ENCODE assay signal across 21 cellular contexts in genomic region chr20:19920388-19921138, GRCh38.
DNase-seq lines count a peak whose midpoint lies in the region; ATAC-seq and TF ChIP-seq lines count a peak whose summit lies in the region.
"Had no signal": no experiment of that assay in that cellular context is flagged by ENCODE, and none has a peak within 500 bp of the region (broad histone marks: within the 10 kb centered on the region; RNA-seq: fewer than 3 reads in every experiment).

No MANE protein-coding gene starts in this region.

- no peak overlapping the region for H3K4me3 ChIP-seq in GM23248
- H3K4me3 ChIP-seq in choroid plexus epithelial cell (ENCODE audit: low read depth, low read length), result no peak overlapping the region
- H3K4me3 ChIP-seq in SJCRH30, result no peak overlapping the region
- H3K4me3 ChIP-seq: cardiac muscle cell, PC-9, SK-N-MC had no signal

- WGBS in GM23248 (ENCODE audit: low coverage in 1 of 2, low lambda C conversion rate in 2 of 2, missing lambda C conversion rate in 2 of 2), 2 experiments, result 85 to 86% methylated on average over 14 of the region's 14 CpGs

- H3K9me3 ChIP-seq in GM23248 (ENCODE audit: low read depth) (no peaks in the 10 kb centered on the region), SJCRH30 (replicated peaks) (no peaks in the 10 kb centered on the region)
- H3K9me3 ChIP-seq: neutrophil had no signal

- H3F3A ChIP-seq in GM23248 (ENCODE audit: insufficient read depth), result no peaks in the 10 kb centered on the region

- H3K4me1 ChIP-seq in GM23248 (ENCODE audit: insufficient read depth), result peaks cover 10% of the 10 kb centered on the region
- H3K4me1 ChIP-seq in SJCRH30, result no peaks in the 10 kb centered on the region; the same call in 1 of the 2 replicates

- DNase-seq in GM23248 (no peak), choroid plexus epithelial cell (ENCODE audit: low read depth) (peak; percentile 28), left colon (no peak), sciatic nerve (ENCODE audit: low spot score) (no peak), SJCRH30 (no peak), hepatic stellate cell (ENCODE audit: low spot score) (no peak), dedifferentiated amniotic fluid mesenchymal stem cell (ENCODE audit: extremely low spot score) (no peak)
- no peak for DNase-seq in activated effector memory CD4-positive, alpha-beta T cell treated with anti-CD3 and anti-CD28 coated beads, Interleukin-2, amount 50 U/mL, for 16 hours
- DNase-seq: activated CD4-positive, alpha-beta memory T cell treated with anti-CD3 and anti-CD28 coated beads for 36 hours; foreskin melanocyte; kidney glomerular epithelial cell; MM.1S; NCI-H1694 treated with DMSO at 0.1 percent for 48 hours; NCI-H226; NCI-H82; PC-9; stimulated activated CD4-positive, alpha-beta T cell treated with anti-CD3 and anti-CD28 coated beads, Interleukin-15, amount 100 ng/mL, for 24 hours had no signal

- H3K27me3 ChIP-seq in GM23248 (replicated peaks; ENCODE audit: insufficient read depth) (no peaks in the 10 kb centered on the region), SJCRH30 (no peaks in the 10 kb centered on the region)
- H3K27me3 ChIP-seq: cardiac muscle cell, neutrophil had no signal

- peak overlapping the region; percentile 59 for H3K9ac ChIP-seq in GM23248

- H2AFZ ChIP-seq in GM23248, result peak overlapping the region; percentile 59
- H2AFZ ChIP-seq: PC-9 had no signal

- H3K36me3 ChIP-seq in GM23248 (ENCODE audit: low read depth) (no peaks in the 10 kb centered on the region), SJCRH30 (no peaks in the 10 kb centered on the region)
- H3K36me3 ChIP-seq: cardiac muscle cell, neutrophil had no signal

- intact Hi-C loops in left colon (cut with DNase I, micrococcal nuclease) (no loop called here), sciatic nerve (cut with DNase I) (no loop called here)

- no peaks in the 10 kb centered on the region for H3K9me2 ChIP-seq in GM23248 (ENCODE audit: insufficient read depth)

- H3K79me2 ChIP-seq in GM23248 (ENCODE audit: insufficient read depth), result no peaks in the 10 kb centered on the region

- no peak for TF ChIP-seq CTCF in choroid plexus epithelial cell (conservative IDR thresholded peaks at IDR 0.05; ENCODE audit: low read depth, low read length)

- H4K20me1 ChIP-seq in GM23248 (ENCODE audit: insufficient read depth), result no peaks in the 10 kb centered on the region

- ATAC-seq in left colon (peak; percentile 48), sciatic nerve (peak; percentile 60)

- H3K27ac ChIP-seq in GM23248 (peak overlapping the region; percentile 67), SJCRH30 (no peak overlapping the region)
- H3K27ac ChIP-seq: cardiac muscle cell, epithelial cell of prostate, neutrophil, PC-9, SK-N-MC had no signal

- in situ Hi-C loops in GM23248 (cut with MboI), result no loop called here

- H3K4me2 ChIP-seq in GM23248 (ENCODE audit: unreplicated experiment), result peak overlapping the region; percentile 28
- H3K4me2 ChIP-seq: PC-9 had no signal
